In genomic region chr5:44888435-44888834, GRCh38 we compare ENCODE assay signal across 25 cellular contexts.
"Had no signal": no experiment of that assay in that cellular context is flagged by ENCODE, and none has a peak within 500 bp of the region (broad histone marks: within the 10 kb centered on the region; RNA-seq: fewer than 3 reads in every experiment).

No MANE protein-coding gene starts in this region.

- DNase-seq: colonic mucosa; cortex of kidney; effector CD8-positive, alpha-beta T cell; effector memory CD8-positive, alpha-beta T cell; endodermal cell; erythroblast; esophagus squamous epithelium; foreskin fibroblast; foreskin melanocyte; gastrocnemius medialis; glutamatergic neuron; head of caudate nucleus; heart right ventricle; hippocampal formation; left cardiac atrium; left lung; left ventricle myocardium superior; lower lobe of right lung; mesenchymal stem cell; mucosa of descending colon; naive B cell had no signal

- H3K4me1 ChIP-seq: colonic mucosa, esophagus squamous epithelium, gastrocnemius medialis, heart right ventricle, left lung, lower lobe of right lung had no signal

- H3K27me3 ChIP-seq: colonic mucosa, esophagus squamous epithelium, gastrocnemius medialis, heart right ventricle, left lung had no signal

- H3K4me3 ChIP-seq: colonic mucosa, esophagus squamous epithelium, gastrocnemius medialis, heart right ventricle, left lung, lower lobe of right lung, mucosa of descending colon had no signal

- H3K36me3 ChIP-seq: colonic mucosa, esophagus squamous epithelium, gastrocnemius medialis, heart right ventricle, left lung, lower lobe of right lung had no signal

- ATAC-seq: effector memory CD8-positive, alpha-beta T cell; esophagus mucosa; gastrocnemius medialis; heart right ventricle; left cardiac atrium; left lung; left ventricle myocardium superior; lower lobe of right lung; mucosa of descending colon had no signal

- H3K9me3 ChIP-seq: colonic mucosa, gastrocnemius medialis had no signal

- H3K27ac ChIP-seq: colonic mucosa, epithelial cell of prostate, esophagus squamous epithelium, gastrocnemius medialis, heart right ventricle, left lung, lower lobe of right lung had no signal

- FAIRE-seq: islet of Langerhans, keratinocyte had no signal
